In genomic region chr9:84405666-84406065, GRCh38 we compare ENCODE assay signal across 34 cellular contexts.
"Had no signal": no experiment of that assay in that cellular context is flagged by ENCODE, and none has a peak within 500 bp of the region (broad histone marks: within the 10 kb centered on the region; RNA-seq: fewer than 3 reads in every experiment).

No MANE protein-coding gene starts in this region.

- H3K4me3 ChIP-seq: MG63 had no signal

- H3K36me3 ChIP-seq: MG63 had no signal

- H3K9me3 ChIP-seq: MG63 had no signal

- DNase-seq: Karpas-422, Kasumi-1, MG63, MM.1S, MV-4-11, NCI-H1048, NCI-H1092, NCI-H1092 treated with DMSO at 0.1 percent for 48 hours, NCI-H1105, NCI-H1105 treated with DMSO at 0.1 percent for 48 hours, NCI-H1417, NCI-H1417 treated with DMSO at 0.1 percent for 48 hours, NCI-H1436, NCI-H1436 treated with DMSO at 0.1 percent for 48 hours, NCI-H146, NCI-H1694, NCI-H1694 treated with DMSO at 0.1 percent for 48 hours, NCI-H187, NCI-H187 treated with DMSO at 0.1 percent for 48 hours, NCI-H1930, NCI-H2029, NCI-H2029 treated with DMSO at 0.1 percent for 48 hours, NCI-H2081, NCI-H2081 treated with DMSO at 0.1 percent for 48 hours, NCI-H2107, NCI-H2171, NCI-H2171 treated with DMSO at 0.1 percent for 48 hours, NCI-H2227 treated with DMSO at 0.1 percent for 48 hours, NCI-H226, NCI-H345, NCI-H446, NCI-H446 treated with DMSO at 0.1 percent for 48 hours, NCI-H510A, NCI-H510A treated with DMSO at 0.1 percent for 48 hours had no signal

- H3K27me3 ChIP-seq: MG63 had no signal
